In the genomic region with DNA sequence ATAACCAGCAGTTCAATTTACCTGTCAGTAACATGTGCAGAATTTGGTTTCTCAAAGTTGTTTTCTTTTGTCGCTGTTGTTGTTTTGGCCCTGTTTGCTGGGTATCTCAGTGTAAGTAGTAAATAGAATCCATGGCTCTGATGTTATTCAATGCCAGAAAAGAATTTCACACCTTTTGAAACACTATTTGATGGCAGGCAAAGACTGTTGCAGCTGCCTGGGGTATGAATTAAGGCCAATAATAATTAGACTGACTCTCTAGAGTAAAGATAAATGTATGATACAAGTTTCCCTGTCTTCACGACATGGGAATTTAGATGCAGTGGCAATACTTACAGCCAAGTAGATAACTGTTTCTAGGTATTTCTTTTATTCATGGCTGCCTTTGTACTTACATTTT, we compare ENCODE assay signal across 9 cellular contexts.
"Had no signal": no experiment of that assay in that cellular context is flagged by ENCODE, and none has a peak within 500 bp of the region (broad histone marks: within the 10 kb centered on the region; RNA-seq: fewer than 3 reads in every experiment).

No MANE protein-coding gene starts in this region.

- ATAC-seq: HCT116, HepG2 had no signal

- H3K9me3 Mint-ChIP-seq: HFFc6, IgD-negative memory B cell had no signal

- H3K36me3 Mint-ChIP-seq: IgD-negative memory B cell had no signal

- H3K36me3 ChIP-seq: HAP-1 had no signal

- H3K4me3 ChIP-seq: GM23248, HAP-1 had no signal

- H3K27ac ChIP-seq: GM23248, HL-60 had no signal

- H3K27ac Mint-ChIP-seq: HFFc6, IgD-negative memory B cell had no signal

- DNase-seq: GM23248, GOT3, H7, HFFc6 had no signal

- H3K4me1 ChIP-seq: HAP-1 had no signal

- H2AFZ ChIP-seq: GM23248 had no signal

- H3K9me3 ChIP-seq: HAP-1 had no signal

- H3K9ac ChIP-seq: GM23248 had no signal

- H3K4me3 Mint-ChIP-seq: HFFc6, IgD-negative memory B cell had no signal

- H3K27me3 Mint-ChIP-seq: IgD-negative memory B cell had no signal
